1 cellular context compared by ENCODE assay signal in the genomic region with DNA sequence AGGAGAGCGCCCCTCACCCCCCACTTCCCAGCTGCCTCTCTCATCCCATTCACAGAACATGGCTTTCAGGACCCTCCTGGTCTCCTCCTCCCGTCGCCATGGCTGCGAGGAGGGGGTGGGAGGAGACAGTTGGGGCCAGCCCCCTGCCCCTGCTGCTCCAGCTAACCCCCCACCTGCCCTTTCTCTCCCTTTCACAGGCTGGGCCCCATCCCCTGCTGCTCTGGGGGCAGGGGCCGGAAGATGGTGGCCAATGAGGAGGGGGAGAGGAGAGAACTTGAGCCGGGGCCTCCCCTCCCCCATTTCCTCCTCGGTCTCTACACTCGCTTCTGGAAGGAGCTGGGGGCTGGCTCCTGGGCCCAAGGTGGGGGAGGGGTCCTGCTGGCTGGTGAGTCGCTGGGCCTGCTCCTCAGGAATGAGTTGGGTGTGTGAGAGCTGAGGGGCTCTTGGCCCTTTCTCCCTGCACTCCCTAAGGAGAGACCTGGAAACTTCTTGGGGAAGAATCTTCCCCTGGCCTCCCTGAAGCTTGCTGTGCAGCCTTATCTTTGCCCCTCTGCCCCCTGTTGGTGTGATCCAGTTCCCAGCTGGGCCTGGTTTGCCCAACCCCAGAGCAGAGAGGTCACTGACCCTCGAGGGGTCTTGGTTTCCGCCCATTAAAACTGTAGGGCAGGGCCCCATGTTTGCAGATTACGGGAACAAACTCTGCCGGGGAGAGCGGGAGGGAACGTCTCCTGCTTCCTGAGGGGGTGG.
TF ChIP-seq lines count a peak whose summit lies in the region.

No MANE protein-coding gene starts in this region.

TF ChIP-seq in SK-N-SH, 30 proteins besides CTCF, POLR2A, EP300 and RAD21 (continued from another document):
- TF ChIP-seq RFX5 (IDR thresholded peaks at IDR 0.05; ENCODE audit: low read length) (no peak), FOXM1 (IDR thresholded peaks at IDR 0.05; ENCODE audit: low read depth) (no peak), RXRA (IDR thresholded peaks at IDR 0.05; ENCODE audit: borderline replicate concordance, low read depth) (no peak)
- TF ChIP-seq, protein P1, sequence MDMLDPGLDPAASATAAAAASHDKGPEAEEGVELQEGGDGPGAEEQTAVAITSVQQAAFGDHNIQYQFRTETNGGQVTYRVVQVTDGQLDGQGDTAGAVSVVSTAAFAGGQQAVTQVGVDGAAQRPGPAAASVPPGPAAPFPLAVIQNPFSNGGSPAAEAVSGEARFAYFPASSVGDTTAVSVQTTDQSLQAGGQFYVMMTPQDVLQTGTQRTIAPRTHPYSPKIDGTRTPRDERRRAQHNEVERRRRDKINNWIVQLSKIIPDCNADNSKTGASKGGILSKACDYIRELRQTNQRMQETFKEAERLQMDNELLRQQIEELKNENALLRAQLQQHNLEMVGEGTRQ (IDR thresholded peaks at IDR 0.05; ENCODE audit: borderline replicate concordance, low read depth, low read length): no peak
